In the genomic region with DNA sequence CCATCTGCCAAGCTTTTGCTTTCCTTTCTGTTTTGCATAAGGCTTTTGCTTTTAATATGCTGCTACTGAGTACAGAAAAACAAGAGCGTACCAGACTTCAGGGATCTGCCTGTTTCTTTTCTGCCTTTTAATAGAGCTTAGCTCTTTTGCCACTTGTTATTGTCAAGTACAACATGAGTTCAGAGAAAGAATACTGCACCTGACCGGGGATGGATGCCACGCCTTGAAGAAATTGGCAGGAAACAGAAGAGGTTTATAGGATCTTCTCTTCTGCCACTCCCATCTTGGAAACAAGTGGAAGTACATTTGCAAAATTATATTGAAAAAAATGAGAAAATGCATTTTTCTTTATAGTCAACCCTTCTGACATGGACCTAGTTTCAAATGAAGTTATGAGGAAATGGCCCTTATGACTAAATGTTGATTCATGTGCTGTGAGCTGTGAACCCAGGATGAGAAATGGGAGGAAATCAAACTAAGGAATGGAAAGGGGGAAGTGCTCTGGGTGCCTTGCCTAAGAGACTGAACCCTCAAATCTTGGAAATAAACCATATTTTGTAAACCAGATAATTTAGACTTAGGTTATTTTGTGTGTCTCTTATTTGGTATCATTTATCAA, we compare ENCODE assay signal across 1 cellular context.
A peak's percentile ranks its signal among the peaks of the same experiment; 100 is the strongest.
TF ChIP-seq lines count a peak whose summit lies in the region.

No MANE protein-coding gene starts in this region.

TF ChIP-seq in K562, 482 proteins besides CTCF, POLR2A, EP300 and RAD21:
- TF ChIP-seq CREB1 (IDR thresholded peaks at IDR 0.05) (no peak), CREB1 (CRISPR knock-in tag; IDR thresholded peaks at IDR 0.05) (no peak), ZNF408 (CRISPR knock-in tag; IDR thresholded peaks at IDR 0.05; ENCODE audit: low read depth) (no peak), CTCFL (IDR thresholded peaks at IDR 0.05; ENCODE audit: borderline replicate concordance, insufficient read depth, low read depth, low read length, poor library complexity, severe bottlenecking) (no peak), NCOA1 (IDR thresholded peaks at IDR 0.05; ENCODE audit: low read depth) (no peak), SPI1 (IDR thresholded peaks at IDR 0.05; ENCODE audit: borderline replicate concordance, low read depth, low read length) (peak; percentile 62; the same call in 1 of the 2 replicates)
TF ChIP-seq in K562: peak in this region for 1.
